ENCODE assay signal across 1 cellular context in genomic region chr1:28246427-28246832, GRCh38.
TF ChIP-seq lines count a peak whose summit lies in the region.

No MANE protein-coding gene starts in this region.

TF ChIP-seq in HepG2, 621 proteins besides CTCF, POLR2A, EP300 and RAD21 (continued from another document and continues in another):
- TF ChIP-seq PAXIP1 (CRISPR knock-in tag; conservative IDR thresholded peaks at IDR 0.05) (peak; percentile 50), HNRNPK (IDR thresholded peaks at IDR 0.05; ENCODE audit: low read depth, low read length, poor library complexity, severe bottlenecking) (no peak), PTBP1 (IDR thresholded peaks at IDR 0.05; ENCODE audit: low read depth, low read length, poor library complexity, severe bottlenecking) (no peak), PAX8 (CRISPR knock-in tag; IDR thresholded peaks at IDR 0.05; ENCODE audit: borderline replicate concordance) (no peak), ZNF331 (CRISPR knock-in tag; IDR thresholded peaks at IDR 0.05) (no peak), MEIS2 (CRISPR knock-in tag; IDR thresholded peaks at IDR 0.05) (no peak), RORA (CRISPR knock-in tag; IDR thresholded peaks at IDR 0.05) (0 out of 2 replicates have a peak, but pooled peaks have one; percentile 68), YY1 (IDR thresholded peaks at IDR 0.05; ENCODE audit: insufficient read depth, insufficient replicate concordance, low read depth, low read length) (no peak), ZNF598 (CRISPR knock-in tag; IDR thresholded peaks at IDR 0.05; ENCODE audit: borderline replicate concordance) (no peak), RNF219 (CRISPR knock-in tag; IDR thresholded peaks at IDR 0.05) (no peak), MIER3 (CRISPR knock-in tag; IDR thresholded peaks at IDR 0.05; ENCODE audit: borderline replicate concordance) (0 out of 2 replicates have a peak, but pooled peaks have one; percentile 42), ZBTB4 (CRISPR knock-in tag; IDR thresholded peaks at IDR 0.05; ENCODE audit: borderline replicate concordance) (no peak), ZNF562 (CRISPR knock-in tag; IDR thresholded peaks at IDR 0.05; ENCODE audit: borderline replicate concordance) (no peak), HMG20A (CRISPR knock-in tag; IDR thresholded peaks at IDR 0.05; ENCODE audit: borderline replicate concordance) (0 out of 2 replicates have a peak, but pooled peaks have one; percentile 40), ZNF274 (CRISPR knock-in tag; IDR thresholded peaks at IDR 0.05) (no peak), DZIP1 (CRISPR knock-in tag; IDR thresholded peaks at IDR 0.05) (no peak), ETV6 (CRISPR knock-in tag; conservative IDR thresholded peaks at IDR 0.05) (no peak), SSRP1 (CRISPR knock-in tag; IDR thresholded peaks at IDR 0.05) (no peak), NR0B2 (CRISPR knock-in tag; IDR thresholded peaks at IDR 0.05) (no peak), ZNF414 (CRISPR knock-in tag; IDR thresholded peaks at IDR 0.05) (no peak), SMYD3 (CRISPR knock-in tag; IDR thresholded peaks at IDR 0.05) (peak; percentile 42; the same call in 1 of the 2 replicates), THAP8 (CRISPR knock-in tag; IDR thresholded peaks at IDR 0.05; ENCODE audit: borderline replicate concordance) (no peak), HMGXB4 (CRISPR knock-in tag; IDR thresholded peaks at IDR 0.05; ENCODE audit: borderline replicate concordance in 1 of 2, low read depth in 1 of 2) (0 out of 4 replicates have a peak, but pooled peaks have one; percentile 5 to 10), LRRFIP1 (CRISPR knock-in tag; conservative IDR thresholded peaks at IDR 0.05) (no peak), KAT7 (CRISPR knock-in tag; IDR thresholded peaks at IDR 0.05; ENCODE audit: borderline replicate concordance) (no peak), HCFC1 (IDR thresholded peaks at IDR 0.05; ENCODE audit: low read depth, low read length) (no peak), SNAPC2 (CRISPR knock-in tag; IDR thresholded peaks at IDR 0.05) (no peak), FOXA3 (CRISPR knock-in tag; IDR thresholded peaks at IDR 0.05) (peak; percentile 80), ZNF841 (CRISPR knock-in tag; IDR thresholded peaks at IDR 0.05; ENCODE audit: borderline replicate concordance) (no peak), SMARCC2 (IDR thresholded peaks at IDR 0.05) (no peak), ZNF597 (CRISPR knock-in tag; IDR thresholded peaks at IDR 0.05) (no peak), ZNF180 (CRISPR knock-in tag; IDR thresholded peaks at IDR 0.05; ENCODE audit: borderline replicate concordance, low read depth) (no peak), ZNF430 (CRISPR knock-in tag; IDR thresholded peaks at IDR 0.05) (no peak), ATF7 (IDR thresholded peaks at IDR 0.05) (no peak), ATF7 (CRISPR knock-in tag; IDR thresholded peaks at IDR 0.05) (no peak), ATF7-NPFF (CRISPR knock-in tag; IDR thresholded peaks at IDR 0.05; ENCODE audit: low read depth) (no peak), RAD51 (IDR thresholded peaks at IDR 0.05; ENCODE audit: borderline replicate concordance) (no peak), NRL (CRISPR knock-in tag; IDR thresholded peaks at IDR 0.05; ENCODE audit: borderline replicate concordance) (no peak), ZNF557 (CRISPR knock-in tag; IDR thresholded peaks at IDR 0.05) (0 out of 2 replicates have a peak, but pooled peaks have one; percentile 23), MTF1 (CRISPR knock-in tag; IDR thresholded peaks at IDR 0.05) (no peak), KDM5A (IDR thresholded peaks at IDR 0.05; ENCODE audit: borderline replicate concordance, low read length) (peak; percentile 23; the same call in 1 of the 2 replicates), PAF1 (CRISPR knock-in tag; IDR thresholded peaks at IDR 0.05) (no peak), CENPX (CRISPR knock-in tag; IDR thresholded peaks at IDR 0.05) (no peak), ZNF205 (CRISPR knock-in tag; IDR thresholded peaks at IDR 0.05) (no peak), FOSL2 (CRISPR knock-in tag; IDR thresholded peaks at IDR 0.05) (no peak), TCF12 (IDR thresholded peaks at IDR 0.05) (no peak), TCF12 (CRISPR knock-in tag; IDR thresholded peaks at IDR 0.05) (no peak), U2AF1 (optimal IDR thresholded peaks at IDR 0.05; ENCODE audit: low read depth, low read length) (no peak)
